14 cellular contexts compared by ENCODE assay signal in the genomic region with DNA sequence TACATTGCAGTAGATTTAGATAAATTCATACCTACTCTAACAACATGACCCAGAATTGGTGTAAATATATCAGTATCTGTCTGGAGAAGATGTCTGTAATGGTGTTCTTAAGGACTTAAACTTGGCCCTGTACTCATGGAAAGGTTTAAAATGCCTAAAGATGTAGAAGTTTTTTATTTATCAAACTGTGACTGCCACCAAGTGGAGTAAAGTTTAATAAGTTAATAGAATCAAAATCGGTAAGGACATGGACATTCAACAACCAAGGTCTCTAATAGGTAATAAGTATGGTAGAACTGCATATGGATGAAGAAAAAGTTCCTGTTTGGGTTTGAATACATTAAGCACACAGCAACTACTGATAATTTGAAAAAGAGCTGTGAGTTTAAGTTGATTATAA.
DNase-seq lines count a peak whose midpoint lies in the region; ATAC-seq and TF ChIP-seq lines count a peak whose summit lies in the region.
"Had no signal": no experiment of that assay in that cellular context is flagged by ENCODE, and none has a peak within 500 bp of the region (broad histone marks: within the 10 kb centered on the region; RNA-seq: fewer than 3 reads in every experiment).

No MANE protein-coding gene starts in this region.

- ATAC-seq in lower lobe of right lung (no peak), GM21529 (IDR thresholded peaks at IDR 0.05; ENCODE audit: unreplicated experiment) (no peak)
- no peak for ATAC-seq in stimulated activated naive CD8-positive, alpha-beta T cell treated with anti-CD3 and anti-CD28 coated beads, Interleukin-15, Interleukin-2, amounts not matched to agents 100 U/mL and 50 U/mL, for 24 hours
- ATAC-seq: activated CD8-positive, alpha-beta T cell treated with anti-CD3 and anti-CD28 coated beads for 36 hours; Right ventricle myocardium inferior had no signal

- DNase-seq in ELR (ENCODE audit: low read depth) (peak; percentile 42), NCI-H226 (peak; percentile 17), lower lobe of right lung (no peak)
- no peak for DNase-seq in stimulated activated naive CD8-positive, alpha-beta T cell treated with anti-CD3 and anti-CD28 coated beads, Interleukin-15, Interleukin-2, amounts not matched to agents 100 U/mL and 50 U/mL, for 24 hours
- DNase-seq in CD4-positive, alpha-beta memory T cell = no peak
- DNase-seq: activated CD8-positive, alpha-beta T cell treated with anti-CD3 and anti-CD28 coated beads for 36 hours; esophagus squamous epithelium; KG1; small intestine had no signal

- H3K27me3 Mint-ChIP-seq in brain (no peaks in the 10 kb centered on the region), nephron (ENCODE audit: low read depth) (no peaks in the 10 kb centered on the region)
- no peaks in the 10 kb centered on the region for H3K27me3 Mint-ChIP-seq in CD4-positive, alpha-beta memory T cell
- H3K27me3 Mint-ChIP-seq: activated CD8-positive, alpha-beta T cell treated with anti-CD3 and anti-CD28 coated beads for 36 hours; memory B cell had no signal

- no peak overlapping the region for H3K4me3 ChIP-seq in lower lobe of right lung
- no peak overlapping the region for H3K4me3 ChIP-seq in CD4-positive, alpha-beta memory T cell (ENCODE audit: low read length in 2 of 2)
- H3K4me3 ChIP-seq: esophagus squamous epithelium had no signal

- H3K9me3 Mint-ChIP-seq in brain (no peaks in the 10 kb centered on the region), nephron (no peaks in the 10 kb centered on the region)
- peaks cover 0 to 9% (median 4%) of the 10 kb centered on the region in 8 donors for H3K9me3 Mint-ChIP-seq in CD4-positive, alpha-beta memory T cell

- intact Hi-C loops in lower lobe of right lung (cut with DNase I) = no loop called here
- intact Hi-C loops in CD4-positive, alpha-beta memory T cell (cut with micrococcal nuclease) = no loop called here

- H3K4me1 Mint-ChIP-seq in brain = no peaks in the 10 kb centered on the region
- no peaks in the 10 kb centered on the region for H3K4me1 Mint-ChIP-seq in nephron
- no peaks in the 10 kb centered on the region for H3K4me1 Mint-ChIP-seq in CD4-positive, alpha-beta memory T cell
- H3K4me1 Mint-ChIP-seq: memory B cell had no signal

- H3K36me3 Mint-ChIP-seq in brain = no peaks in the 10 kb centered on the region
- H3K36me3 Mint-ChIP-seq in nephron (ENCODE audit: low read depth) = no peaks in the 10 kb centered on the region
- H3K36me3 Mint-ChIP-seq in CD4-positive, alpha-beta memory T cell = no peaks in the 10 kb centered on the region
- H3K36me3 Mint-ChIP-seq: memory B cell had no signal

- H3K4me3 Mint-ChIP-seq in brain (no peak overlapping the region), nephron (no peak overlapping the region)
- no peak overlapping the region for H3K4me3 Mint-ChIP-seq in CD4-positive, alpha-beta memory T cell
- H3K4me3 Mint-ChIP-seq: activated CD8-positive, alpha-beta T cell treated with anti-CD3 and anti-CD28 coated beads for 36 hours; memory B cell had no signal

- CTCF ChIA-PET in CD4-positive, alpha-beta memory T cell (lab: Charles Lee; ENCODE audit: partially characterized antibody) = no interaction called here

- no peak overlapping the region for H3K27ac ChIP-seq in lower lobe of right lung
- no peak overlapping the region for H3K27ac ChIP-seq in CD4-positive, alpha-beta memory T cell (ENCODE audit: low read depth, low read length)
- H3K27ac ChIP-seq: esophagus squamous epithelium had no signal

- H3K27me3 ChIP-seq in lower lobe of right lung (ENCODE audit: low read depth) = no peaks in the 10 kb centered on the region
- H3K27me3 ChIP-seq in CD4-positive, alpha-beta memory T cell (ENCODE audit: insufficient read depth, low read length) = no peaks in the 10 kb centered on the region
- H3K27me3 ChIP-seq: esophagus squamous epithelium had no signal

- H3K9me3 ChIP-seq in lower lobe of right lung = no peaks in the 10 kb centered on the region
- H3K9me3 ChIP-seq in CD4-positive, alpha-beta memory T cell (ENCODE audit: control insufficient read depth in 1 of 2, low read length in 2 of 2) = no peaks in the 10 kb centered on the region
- H3K9me3 ChIP-seq: esophagus squamous epithelium had no signal

- no peaks in the 10 kb centered on the region for H3K36me3 ChIP-seq in lower lobe of right lung
- H3K36me3 ChIP-seq in CD4-positive, alpha-beta memory T cell (ENCODE audit: insufficient read depth, low read length) = no peaks in the 10 kb centered on the region
- H3K36me3 ChIP-seq: esophagus squamous epithelium had no signal

- no peaks in the 10 kb centered on the region for H3K4me1 ChIP-seq in lower lobe of right lung
- no peaks in the 10 kb centered on the region for H3K4me1 ChIP-seq in CD4-positive, alpha-beta memory T cell (ENCODE audit: insufficient read depth, low read length)
- H3K4me1 ChIP-seq: esophagus squamous epithelium had no signal

- POLR2A ChIA-PET in CD4-positive, alpha-beta memory T cell (lab: Charles Lee; ENCODE audit: partially characterized antibody) = no interaction called here

- TF ChIP-seq CTCF in brain (conservative IDR thresholded peaks at IDR 0.05) (peak; percentile 18 to 51), nephron (IDR thresholded peaks at IDR 0.05; ENCODE audit: unreplicated experiment in 3 of 3) (peak in 2 of 3 experiments; percentile 11 to 29), lower lobe of right lung (IDR thresholded peaks at IDR 0.05) (no peak)

- H3K27ac Mint-ChIP-seq in brain (no peak overlapping the region), nephron (no peak overlapping the region)
- H3K27ac Mint-ChIP-seq in CD4-positive, alpha-beta memory T cell = no peak overlapping the region
- H3K27ac Mint-ChIP-seq: activated CD8-positive, alpha-beta T cell treated with anti-CD3 and anti-CD28 coated beads for 36 hours; memory B cell had no signal

Comparison
In these comparisons a context has a peak if more than half of its experiments do, and no peak if none do; other contexts are left out.
1. DNase-seq: peak in ELR (single experiment) and NCI-H226 (single experiment); none in lower lobe of right lung (single experiment), stimulated activated naive CD8-positive, alpha-beta T cell treated with anti-CD3 and anti-CD28 coated beads, Interleukin-15, Interleukin-2, amounts not matched to agents 100 U/mL and 50 U/mL, for 24 hours (single experiment) and CD4-positive, alpha-beta memory T cell (0 of 5).